In the genomic region with DNA sequence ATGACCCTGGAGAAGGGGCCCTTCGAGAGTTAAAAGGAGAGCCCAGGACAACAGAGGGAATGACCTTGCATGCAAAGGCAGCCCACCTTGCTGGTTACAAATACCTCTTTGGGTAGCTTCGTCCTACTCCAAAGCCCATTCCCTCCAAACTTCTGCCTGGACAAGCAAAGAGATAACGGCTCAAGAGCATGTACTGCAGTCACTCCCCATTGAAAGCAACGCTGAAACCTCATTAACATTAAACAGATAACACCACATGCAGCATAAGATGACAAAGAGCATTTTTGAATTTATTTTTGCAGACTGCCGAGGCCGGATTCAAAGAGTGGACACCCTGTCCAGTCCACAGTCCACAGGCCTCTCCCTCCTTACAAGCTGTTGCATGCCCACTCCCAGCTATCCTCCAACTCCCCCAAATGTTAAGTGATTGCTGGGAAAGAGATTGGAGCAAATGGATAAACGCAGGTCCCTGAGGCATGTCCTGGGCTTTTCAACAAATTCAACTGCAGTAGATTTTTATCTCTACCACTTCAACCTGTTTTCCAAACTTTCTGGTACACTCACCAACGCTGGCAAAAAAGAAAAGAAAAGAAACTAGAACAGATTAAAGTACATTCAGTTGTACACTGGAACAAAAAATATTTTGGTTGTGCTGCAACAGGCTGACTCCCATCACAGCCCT, we compare ENCODE assay signal across 13 cellular contexts.
"Had no signal": no experiment of that assay in that cellular context is flagged by ENCODE, and none has a peak within 500 bp of the region (broad histone marks: within the 10 kb centered on the region; RNA-seq: fewer than 3 reads in every experiment).

No MANE protein-coding gene starts in this region.

- H3K27ac ChIP-seq: coronary artery, lower lobe of right lung had no signal

- H3K27me3 ChIP-seq: adrenal gland had no signal

- DNase-seq: activated CD4-positive, CD25-positive, alpha-beta regulatory T cell treated with anti-CD3 and anti-CD28 coated beads, Interleukin-2, amount 50 U/mL, for 72 hours; activated naive CD4-positive, alpha-beta T cell treated with anti-CD3 and anti-CD28 coated beads, Interleukin-2, amount 50 U/mL, for 16 hours; activated T-cell treated with anti-CD3 and anti-CD28 coated beads, Interleukin-2, amount 50 U/mL, for 24 hours; foreskin melanocyte; immature natural killer cell; lower lobe of right lung; midbrain; stimulated activated CD4-positive, alpha-beta T cell treated with anti-CD3 and anti-CD28 coated beads, Interleukin-1b, Interleukin-23, amount 100 ng/mL, for 48 hours; stimulated activated naive CD8-positive, alpha-beta T cell treated with anti-CD3 and anti-CD28 coated beads, Interleukin-15, amount 100 ng/mL, for 72 hours; T-helper 1 cell; T1000 had no signal

- H3K4me3 Mint-ChIP-seq: activated T-cell treated with anti-CD3 and anti-CD28 coated beads, Interleukin-2, amount 50 U/mL, for 24 hours; immature natural killer cell; stimulated activated naive CD8-positive, alpha-beta T cell treated with anti-CD3 and anti-CD28 coated beads, Interleukin-15, amount 100 ng/mL, for 72 hours had no signal

- H3K27ac Mint-ChIP-seq: activated T-cell treated with anti-CD3 and anti-CD28 coated beads, Interleukin-2, amount 50 U/mL, for 24 hours; stimulated activated naive CD8-positive, alpha-beta T cell treated with anti-CD3 and anti-CD28 coated beads, Interleukin-15, amount 100 ng/mL, for 72 hours had no signal

- H3K4me1 ChIP-seq: lower lobe of right lung had no signal

- ATAC-seq: stimulated activated naive CD8-positive, alpha-beta T cell treated with anti-CD3 and anti-CD28 coated beads, Interleukin-15, amount 100 ng/mL, for 72 hours had no signal

- H3K9me3 ChIP-seq: adrenal gland, lower lobe of right lung had no signal

- H3K4me3 ChIP-seq: adrenal gland, coronary artery, lower lobe of right lung had no signal

- H3K27me3 Mint-ChIP-seq: activated T-cell treated with anti-CD3 and anti-CD28 coated beads, Interleukin-2, amount 50 U/mL, for 24 hours; stimulated activated naive CD8-positive, alpha-beta T cell treated with anti-CD3 and anti-CD28 coated beads, Interleukin-15, amount 100 ng/mL, for 72 hours had no signal

- H3K9me3 Mint-ChIP-seq: activated T-cell treated with anti-CD3 and anti-CD28 coated beads, Interleukin-2, amount 50 U/mL, for 24 hours; immature natural killer cell had no signal

- H3K36me3 ChIP-seq: adrenal gland, lower lobe of right lung had no signal
